ENCODE assay signal across 1 cellular context in the genomic region with DNA sequence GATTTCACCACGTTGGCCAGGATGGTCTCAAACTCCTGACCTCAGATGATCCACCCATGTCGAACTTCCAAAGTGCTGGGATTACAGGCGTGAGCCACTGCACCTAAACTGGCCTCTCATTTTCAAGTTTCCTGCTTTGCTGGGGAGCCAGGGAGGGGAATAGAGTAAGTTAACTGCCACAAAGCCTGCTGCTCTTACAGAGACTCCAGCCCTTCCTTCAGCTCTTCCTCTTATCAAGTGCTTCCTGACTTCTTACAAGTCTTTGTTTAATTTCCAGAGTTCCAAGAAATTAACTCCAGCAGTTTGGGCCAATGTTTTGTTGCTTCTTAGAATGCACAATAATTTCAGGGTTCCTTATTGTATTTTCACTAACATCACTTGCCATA.
TF ChIP-seq lines count a peak whose summit lies in the region.

No MANE protein-coding gene starts in this region.

TF ChIP-seq in H1, 55 proteins besides CTCF, POLR2A, EP300 and RAD21:
- TF ChIP-seq POLR2AphosphoS5 (IDR thresholded peaks at IDR 0.05; ENCODE audit: low read depth, low read length): no peak
